ENCODE assay signal across 8 cellular contexts in the genomic region with DNA sequence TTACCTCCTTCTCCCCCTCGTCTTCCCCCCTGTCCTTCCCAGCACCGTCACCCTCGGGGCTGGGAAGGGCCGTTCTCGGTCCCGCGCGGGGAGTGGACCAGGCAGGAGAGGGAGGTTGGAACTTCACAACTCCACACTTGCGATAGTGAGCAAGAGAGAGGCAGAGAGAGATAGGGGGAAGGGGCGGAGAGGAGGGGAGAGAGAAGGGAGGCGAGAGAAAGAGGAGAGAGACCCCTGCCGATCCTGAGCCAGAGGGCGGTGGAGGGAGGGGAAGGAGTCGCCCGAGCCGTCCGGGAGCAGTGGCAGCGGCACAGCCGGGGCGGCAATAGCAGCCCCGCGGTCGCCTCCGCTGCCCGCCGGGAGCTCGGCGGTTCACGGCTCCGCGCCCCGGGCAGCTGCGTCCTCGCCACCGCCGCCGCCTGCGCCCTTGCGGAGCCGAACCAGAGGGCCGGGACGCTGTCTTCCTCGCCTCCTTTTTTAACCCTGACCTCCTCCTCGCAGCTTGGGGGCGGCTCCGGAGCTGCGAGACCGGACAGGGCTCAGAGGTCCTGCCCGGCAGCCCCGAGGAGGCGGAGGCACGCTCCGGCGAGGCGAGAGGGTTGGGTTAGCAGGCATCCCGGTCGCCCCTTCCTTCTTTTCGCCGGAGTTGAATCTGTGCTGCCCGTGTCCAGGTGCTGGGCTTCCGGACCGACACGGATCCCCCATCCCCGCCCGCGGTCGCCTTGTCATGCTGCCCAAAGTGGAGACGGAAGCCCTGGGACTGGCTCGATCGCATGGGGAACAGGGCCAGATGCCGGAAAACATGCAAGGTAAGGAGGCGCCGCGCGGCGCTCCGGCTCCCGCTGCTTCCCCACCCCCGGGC. TPM values are rescaled to one million over a fixed set of nuclear protein-coding genes. Genes with fewer than 3 reads are reported as not detected.
DNase-seq lines count a peak whose midpoint lies in the region; ATAC-seq, FAIRE-seq and TF ChIP-seq lines count a peak whose summit lies in the region.

No MANE protein-coding gene starts in this region.

- peak; percentile 31 for TF ChIP-seq POLR2A in right lobe of liver (IDR thresholded peaks at IDR 0.05)
- peak; percentile 12 for TF ChIP-seq POLR2A in transverse colon (IDR thresholded peaks at IDR 0.05)

- FAIRE-seq in bronchial epithelial cell (lab: Jason Lieb, UNC) = no peak

- H3K36me3 ChIP-seq in bronchial epithelial cell (ENCODE audit: control insufficient read depth, insufficient read depth, low read length) (no peaks in the 10 kb centered on the region), right lobe of liver (no peaks in the 10 kb centered on the region), transverse colon (no peaks in the 10 kb centered on the region)

- H3K4me3 ChIP-seq in bronchial epithelial cell (ENCODE audit: low read depth, low read length) (peak overlapping the region; percentile 25), right lobe of liver (peak overlapping the region; percentile 58 to 64 (median 60)), transverse colon (peak overlapping the region; percentile 27 to 69 (median 56))

- intact Hi-C loops in Right ventricle myocardium inferior (cut with DNase I) (no loop called here), cardiac septum (cut with DNase I) (no loop called here), right lobe of liver (cut with DNase I) (no loop called here), transverse colon (cut with DNase I; ENCODE audit: low total_unique reads) (no loop called here)

- in situ Hi-C loops in transverse colon (cut with MboI; ENCODE audit: low pct_ligation_motif_present in 1 of 4, low pct_unique_long_range_greater_than_20kb in 1 of 4, low sequenced_read_pairs in 3 of 4) = no loop called here
- in situ Hi-C loops in G401 (cut with HindIII; ENCODE audit: low sequenced_read_pairs) = no loop called here

- no peak for TF ChIP-seq EP300 in transverse colon (IDR thresholded peaks at IDR 0.05; ENCODE audit: low read depth)

- H3K9me3 ChIP-seq in right lobe of liver (no peaks in the 10 kb centered on the region), transverse colon (no peaks in the 10 kb centered on the region)

- H3K27ac ChIP-seq in right lobe of liver (peak overlapping the region; percentile 83 to 98 (median 97)), transverse colon (peak overlapping the region; percentile 76 to 86 (median 81))

- peaks cover 0 to 20% (median 8%) of the 10 kb centered on the region in 4 donors for H3K4me1 ChIP-seq in right lobe of liver
- peaks cover 6 to 84% (median 32%) of the 10 kb centered on the region in 4 donors for H3K4me1 ChIP-seq in transverse colon

- H3K27me3 ChIP-seq in bronchial epithelial cell (ENCODE audit: control insufficient read depth, insufficient read depth, low read length) (peaks cover 73% of the 10 kb centered on the region), right lobe of liver (no peaks in the 10 kb centered on the region), transverse colon (peaks cover 100% of the 10 kb centered on the region)

- TF ChIP-seq CTCF in bronchial epithelial cell (IDR thresholded peaks at IDR 0.05; ENCODE audit: insufficient read depth, low read length, severe bottlenecking) (no peak), right lobe of liver (IDR thresholded peaks at IDR 0.05) (no peak), transverse colon (IDR thresholded peaks at IDR 0.05) (no peak)

- 0% methylated on average over 15 of the region's 79 CpGs for WGBS in right lobe of liver (ENCODE audit: insufficient coverage, low coverage, low lambda C conversion rate, missing lambda C conversion rate)
- WGBS in transverse colon (ENCODE audit: low coverage in 1 of 2), 2 donors = 2 to 6% methylated on average over 9 to 66 of the region's 79 CpGs

- ATAC-seq in Right ventricle myocardium inferior = no peak
- peak; percentile 20 to 58 (median 48) for ATAC-seq in right lobe of liver
- ATAC-seq in HG02938 (IDR thresholded peaks at IDR 0.05; ENCODE audit: unreplicated experiment) = no peak

- DNase-seq in Right ventricle myocardium inferior (ENCODE audit: missing footprints) (peak; percentile 65), cardiac septum (ENCODE audit: low spot score) (no peak), NCI-H526 treated with DMSO at 0.1 percent for 48 hours (lab: John Stamatoyannopoulos, UW) (peak; percentile 4), bronchial epithelial cell (ENCODE audit: low read depth) (no peak), right lobe of liver (peak; percentile 71 to 83 (median 77)), transverse colon (peak; percentile 55), G401 (ENCODE audit: low spot score) (no peak)

RNA-seq across cellular contexts. Expression of a gene that starts 11.7 kb away (rescaled TPM):
- total RNA-seq in Right ventricle myocardium inferior = 1.6 TPM
- 0.89 TPM for total RNA-seq in cardiac septum
- not detected in 2 replicates for total RNA-seq in bronchial epithelial cell
- total RNA-seq in right lobe of liver = 10 to 100 TPM; 20.4 to 35.0 (median 28.5) TPM
- total RNA-seq in transverse colon = 10 to 100 TPM; 75.4 to 92.6 (median 85.4) TPM
- total RNA-seq in G401 (2014; rRNA removed; shearing (Covaris generic)) = not detected in 2 replicates

Comparison
In these comparisons a context has a peak if more than half of its experiments do, and no peak if none do; other contexts are left out.
1. DNase-seq: peak in Right ventricle myocardium inferior (single experiment), NCI-H526 treated with DMSO at 0.1 percent for 48 hours (single experiment), right lobe of liver (3 of 3) and transverse colon (single experiment); none in cardiac septum (single experiment), bronchial epithelial cell (single experiment) and G401 (single experiment).
2. ATAC-seq: peak in right lobe of liver (4 of 4); none in Right ventricle myocardium inferior (single experiment) and HG02938 (single experiment).
3. Peak in every context shown above with its lines, with median percentiles within 50 percentile points of each other: H3K4me3 ChIP-seq.